ENCODE assay signal across 23 cellular contexts in genomic region chr11:116881153-116881552, GRCh38. TPM values are rescaled to one million over a fixed set of nuclear protein-coding genes. Genes with fewer than 3 reads are reported as not detected.
DNase-seq lines count a peak whose midpoint lies in the region; ATAC-seq and TF ChIP-seq lines count a peak whose summit lies in the region.
"Had no signal": no experiment of that assay in that cellular context is flagged by ENCODE, and none has a peak within 500 bp of the region (broad histone marks: within the 10 kb centered on the region; RNA-seq: fewer than 3 reads in every experiment).

No MANE protein-coding gene starts in this region.

- H3K4me1 ChIP-seq in upper lobe of left lung, result no peaks in the 10 kb centered on the region
- H3K4me1 ChIP-seq: Peyer's patch had no signal

- TF ChIP-seq POLR2A in upper lobe of left lung (IDR thresholded peaks at IDR 0.05), result no peak

- no peaks in the 10 kb centered on the region for H3K27me3 ChIP-seq in upper lobe of left lung
- H3K27me3 ChIP-seq: left lung, neutrophil, Peyer's patch had no signal

- H3K4me3 Mint-ChIP-seq in nephron, result no peak overlapping the region
- H3K4me3 Mint-ChIP-seq in type B pancreatic cell, result no peak overlapping the region

- no peaks in the 10 kb centered on the region for H3K9me3 ChIP-seq in upper lobe of left lung
- H3K9me3 ChIP-seq: left lung, neutrophil, Peyer's patch had no signal

- peaks cover 28% of the 10 kb centered on the region for H3K4me1 Mint-ChIP-seq in nephron
- peaks cover 14% of the 10 kb centered on the region for H3K4me1 Mint-ChIP-seq in type B pancreatic cell (ENCODE audit: unreplicated experiment)

- TF ChIP-seq EP300 in upper lobe of left lung (IDR thresholded peaks at IDR 0.05), result no peak

- H3K9me3 Mint-ChIP-seq in nephron (no peaks in the 10 kb centered on the region), type B pancreatic cell (no peaks in the 10 kb centered on the region)

- TF ChIP-seq CTCF in nephron (IDR thresholded peaks at IDR 0.05; ENCODE audit: unreplicated experiment in 3 of 3), result no peak
- TF ChIP-seq CTCF in type B pancreatic cell (conservative IDR thresholded peaks at IDR 0.05), result no peak
- no peak for TF ChIP-seq CTCF in upper lobe of left lung (IDR thresholded peaks at IDR 0.05)

- DNase-seq in AG08395 (ENCODE audit: low spot score), result peak; percentile 26
- peak; percentile 44 for DNase-seq in NCI-H2107 (lab: John Stamatoyannopoulos, UW)
- DNase-seq in fibroblast of gingiva (ENCODE audit: low read depth), result peak; percentile 78
- DNase-seq in NCI-H1417 (lab: John Stamatoyannopoulos, UW), result no peak
- DNase-seq in GDM1 (lab: John Stamatoyannopoulos, UW), result no peak
- DNase-seq in type B pancreatic cell (ENCODE audit: extremely low spot score, unreplicated experiment), result no peak
- DNase-seq in upper lobe of left lung, result no peak
- DNase-seq: ACHN, activated gamma-delta T cell treated with Interleukin-2 at 50 U/mL for 16 hours, GM23248, left lung, NCI-H345, Peyer's patch, retina, T-helper 2 cell, WERI-Rb-1 had no signal

- no peaks in the 10 kb centered on the region for H3K36me3 Mint-ChIP-seq in nephron (ENCODE audit: low read depth)
- H3K36me3 Mint-ChIP-seq in type B pancreatic cell, result peaks cover 4% of the 10 kb centered on the region

- WGBS in upper lobe of left lung, 2 donors, result 87 to 91% methylated on average over 6 of the region's 6 CpGs

- H3K27me3 Mint-ChIP-seq in nephron (ENCODE audit: low read depth) (no peaks in the 10 kb centered on the region), type B pancreatic cell (no peaks in the 10 kb centered on the region)

- no peak for ATAC-seq in upper lobe of left lung (ENCODE audit: low FRiP score in 2 of 2)
- ATAC-seq: esophagus mucosa, left lung had no signal

- H3K27ac ChIP-seq in upper lobe of left lung, result no peak overlapping the region
- H3K27ac ChIP-seq: GM23248, left lung, Peyer's patch, WERI-Rb-1 had no signal

- H3K4me3 ChIP-seq in upper lobe of left lung, result no peak overlapping the region
- H3K4me3 ChIP-seq: GM23248, left lung, Peyer's patch had no signal

- peaks cover 0 to 6% (median 2%) of the 10 kb centered on the region in 4 donors for H3K36me3 ChIP-seq in upper lobe of left lung
- H3K36me3 ChIP-seq: WERI-Rb-1 had no signal

- H3K27ac Mint-ChIP-seq in nephron (peak overlapping the region; percentile 8 to 43 (median 27)), type B pancreatic cell (no peak overlapping the region)

RNA-seq across cellular contexts. Expression of gene APOA1, which starts 43.7 kb away (rescaled TPM):
- total RNA-seq in type B pancreatic cell (ENCODE audit: low replicate concordance) (116 and 626 TPM in 2 replicates), upper lobe of left lung (10 to 100 TPM in 2 of 6 donors, 1 to 10 TPM in 4; 3.1 to 36.0 (median 5.9) TPM)
- total RNA-seq: GM23248, SK-MEL-5, subcutaneous adipose tissue had no signal

RNA-seq across cellular contexts. Expression of gene APOC3, which starts 51.4 kb away (rescaled TPM):
- total RNA-seq in type B pancreatic cell (ENCODE audit: low replicate concordance) (21.6 and 54.4 TPM in 2 replicates), upper lobe of left lung (1 to 10 TPM in 2 of 6 donors, not detected in 4; 3.7 to 4.4 TPM)
- total RNA-seq: cardiac septum, GM23248, left lung, mononuclear cell, SK-MEL-5, subcutaneous adipose tissue had no signal

RNA-seq across cellular contexts. Expression of gene APOA4, which starts 58.0 kb away (rescaled TPM):
- total RNA-seq in type B pancreatic cell (ENCODE audit: low replicate concordance) (21.7 and 88.5 TPM in 2 replicates), upper lobe of left lung (not detected)
- total RNA-seq: cardiac septum, esophagus mucosa, GM23248, left lung, mononuclear cell, SK-MEL-5, subcutaneous adipose tissue had no signal

Comparison
In these comparisons a context has a peak if more than half of its experiments do, and no peak if none do; other contexts are left out.
1. DNase-seq: peak in AG08395 (single experiment), NCI-H2107 (single experiment) and fibroblast of gingiva (single experiment); none in NCI-H1417 (0 of 3), GDM1 (single experiment), type B pancreatic cell (single experiment) and upper lobe of left lung (0 of 2).
2. RNA of gene APOA4, which starts 58.0 kb away (total RNA-seq): 21.7 to 88.5 TPM in type B pancreatic cell; not detected in upper lobe of left lung; every median in the first group is over 10 times any median in the second.